1 cellular context compared by ENCODE assay signal in genomic region chr6:110179406-110180227, GRCh38.
TF ChIP-seq lines count a peak whose summit lies in the region.

Gene WASF1 (minus strand): TSS chr6:110179670. CDS start chr6:110127601, 52,069 bp downstream.

TF ChIP-seq in HEK293, 187 proteins besides CTCF, POLR2A, EP300 and RAD21 (continued from another document and continues in another):
- no peak for TF ChIP-seq ZNF645 (tag by site-specific recombination; IDR thresholded peaks at IDR 0.05)
- TF ChIP-seq ZNF121 (tag by site-specific recombination; IDR thresholded peaks at IDR 0.05): no peak; the same call in 1 of the 2 replicates
- no peak for TF ChIP-seq PRDM2 (tag by site-specific recombination; IDR thresholded peaks at IDR 0.05; ENCODE audit: borderline replicate concordance)
- TF ChIP-seq ZNF610 (tag by site-specific recombination; IDR thresholded peaks at IDR 0.05; ENCODE audit: borderline replicate concordance): peak; percentile 89
- TF ChIP-seq ZBTB21 (tag by site-specific recombination; IDR thresholded peaks at IDR 0.05): peak; percentile 12; the same call in 1 of the 2 replicates
- TF ChIP-seq ZNF114 (tag by site-specific recombination; IDR thresholded peaks at IDR 0.05): no peak
- TF ChIP-seq ZNF596 (tag by site-specific recombination; IDR thresholded peaks at IDR 0.05): no peak
- no peak for TF ChIP-seq ZNF654 (tag by site-specific recombination; IDR thresholded peaks at IDR 0.05; ENCODE audit: low read depth)
- peak; percentile 49; the same call in 1 of the 2 replicates for TF ChIP-seq ZNF639 (tag by site-specific recombination; IDR thresholded peaks at IDR 0.05)
- no peak for TF ChIP-seq GLI2 (tag by site-specific recombination; IDR thresholded peaks at IDR 0.05; ENCODE audit: borderline replicate concordance, low read depth)
- TF ChIP-seq ZFP41 (tag by site-specific recombination; IDR thresholded peaks at IDR 0.05; ENCODE audit: borderline replicate concordance): no peak
- TF ChIP-seq ZNF148 (tag by site-specific recombination; IDR thresholded peaks at IDR 0.05; ENCODE audit: borderline replicate concordance): peak; percentile 32; the same call in 1 of the 2 replicates
- 0 out of 2 replicates have a peak, but pooled peaks have one; percentile 25 for TF ChIP-seq ZBTB6 (tag by site-specific recombination; IDR thresholded peaks at IDR 0.05)
- no peak for TF ChIP-seq ZNF138 (tag by site-specific recombination; IDR thresholded peaks at IDR 0.05; ENCODE audit: borderline replicate concordance)
- peak; percentile 95 for TF ChIP-seq ZNF324 (tag by site-specific recombination; IDR thresholded peaks at IDR 0.05)
- no peak; the same call in 1 of the 2 replicates for TF ChIP-seq YY1 (tag by site-specific recombination; IDR thresholded peaks at IDR 0.05)
- no peak for TF ChIP-seq ZNF132 (tag by site-specific recombination; IDR thresholded peaks at IDR 0.05; ENCODE audit: borderline replicate concordance)
- no peak for TF ChIP-seq SETDB1 (IDR thresholded peaks at IDR 0.05; ENCODE audit: insufficient read length, low read length)
- TF ChIP-seq ZNF777 (tag by site-specific recombination; IDR thresholded peaks at IDR 0.05; ENCODE audit: borderline replicate concordance): no peak
- TF ChIP-seq ZNF571 (tag by site-specific recombination; IDR thresholded peaks at IDR 0.05): no peak
- 0 out of 2 replicates have a peak, but pooled peaks have one; percentile 42 for TF ChIP-seq HOXC10 (CRISPR knock-in tag; IDR thresholded peaks at IDR 0.05)
- TF ChIP-seq ZBTB10 (tag by site-specific recombination; IDR thresholded peaks at IDR 0.05): peak; percentile 91
- no peak for TF ChIP-seq ZNF354C (tag by site-specific recombination; IDR thresholded peaks at IDR 0.05; ENCODE audit: borderline replicate concordance, low read depth)
- no peak for TF ChIP-seq HOXA7 (CRISPR knock-in tag; IDR thresholded peaks at IDR 0.05; ENCODE audit: borderline replicate concordance)
- TF ChIP-seq YY2 (tag by site-specific recombination; IDR thresholded peaks at IDR 0.05): peak; percentile 34; the same call in 1 of the 2 replicates
- no peak for TF ChIP-seq ZBTB49 (tag by site-specific recombination; IDR thresholded peaks at IDR 0.05; ENCODE audit: low read depth)
- TF ChIP-seq ZNF768 (tag by site-specific recombination; IDR thresholded peaks at IDR 0.05): no peak
- TF ChIP-seq GLIS2 (tag by site-specific recombination; IDR thresholded peaks at IDR 0.05): peak; percentile 91
- TF ChIP-seq ZNF2 (tag by site-specific recombination; IDR thresholded peaks at IDR 0.05): peak; percentile 83; the same call in 1 of the 2 replicates
- no peak for TF ChIP-seq ZNF544 (tag by site-specific recombination; IDR thresholded peaks at IDR 0.05)
- no peak for TF ChIP-seq ZNF792 (tag by site-specific recombination; IDR thresholded peaks at IDR 0.05)
- no peak for TF ChIP-seq ZBTB1 (tag by site-specific recombination; IDR thresholded peaks at IDR 0.05)
- peak; percentile 96 for TF ChIP-seq ZNF76 (tag by site-specific recombination; IDR thresholded peaks at IDR 0.05; ENCODE audit: borderline replicate concordance, low read depth)
- TF ChIP-seq AEBP2 (tag by site-specific recombination; IDR thresholded peaks at IDR 0.05; ENCODE audit: borderline replicate concordance): no peak
- peak; percentile 93 for TF ChIP-seq ZBTB17 (tag by site-specific recombination; IDR thresholded peaks at IDR 0.05)
- peak; percentile 48; the same call in 1 of the 2 replicates for TF ChIP-seq ZNF362 (tag by site-specific recombination; IDR thresholded peaks at IDR 0.05)
